In the genomic region with DNA sequence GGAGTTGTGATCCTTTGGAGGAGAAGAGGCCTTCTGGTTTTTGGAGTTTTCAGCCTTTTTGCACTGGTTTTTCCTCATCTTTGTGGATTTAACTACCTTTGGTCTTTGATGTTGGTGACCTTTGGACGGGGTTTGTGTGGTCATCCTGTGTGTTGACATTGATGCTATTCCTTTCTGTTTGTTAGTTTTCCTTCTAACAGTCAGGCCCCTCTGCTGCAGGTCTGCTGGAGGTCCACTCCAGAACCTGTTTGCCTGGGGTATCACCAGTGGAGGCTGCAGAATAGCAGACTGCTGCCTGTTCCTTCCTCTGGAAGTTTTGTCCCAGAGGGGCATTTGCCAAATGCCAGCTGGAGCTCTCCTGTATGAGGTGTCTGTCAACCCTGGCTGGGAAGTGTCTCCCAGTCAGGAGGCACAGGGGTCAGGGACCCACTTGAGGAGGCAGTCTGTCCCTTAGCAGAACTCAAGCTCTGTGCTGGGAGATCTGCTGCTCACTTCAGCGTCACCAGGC, we compare ENCODE assay signal across 1 cellular context.
TF ChIP-seq lines count a peak whose summit lies in the region.

No MANE protein-coding gene starts in this region.

TF ChIP-seq in HepG2, 621 proteins besides CTCF, POLR2A, EP300 and RAD21 (continued from another document):
- TF ChIP-seq WIZ (CRISPR knock-in tag; IDR thresholded peaks at IDR 0.05) (peak; percentile 66; the same call in 1 of the 2 replicates), TMF1 (CRISPR knock-in tag; IDR thresholded peaks at IDR 0.05; ENCODE audit: low read depth) (0 out of 2 replicates have a peak, but pooled peaks have one; percentile 36), FOXA1 (IDR thresholded peaks at IDR 0.05) (peak; percentile 75; the same call in 1 of the 2 replicates), FOXA1 (CRISPR knock-in tag; IDR thresholded peaks at IDR 0.05) (peak; percentile 90), HDAC2 (CRISPR knock-in tag; IDR thresholded peaks at IDR 0.05) (peak; percentile 74; the same call in 1 of the 2 replicates), TCF7 (IDR thresholded peaks at IDR 0.05; ENCODE audit: low read depth) (peak; percentile 94), ZBTB7A (CRISPR knock-in tag; IDR thresholded peaks at IDR 0.05) (peak; percentile 80), CBX5 (CRISPR knock-in tag; IDR thresholded peaks at IDR 0.05; ENCODE audit: borderline replicate concordance) (0 out of 2 replicates have a peak, but pooled peaks have one; percentile 1), BORCS8-MEF2B (CRISPR knock-in tag; IDR thresholded peaks at IDR 0.05) (0 out of 2 replicates have a peak, but pooled peaks have one; percentile 20), RBAK (CRISPR knock-in tag; IDR thresholded peaks at IDR 0.05) (peak; percentile 78; the same call in 1 of the 2 replicates), MEIS2 (CRISPR knock-in tag; IDR thresholded peaks at IDR 0.05) (0 out of 2 replicates have a peak, but pooled peaks have one; percentile 23), ASH2L (IDR thresholded peaks at IDR 0.05; ENCODE audit: insufficient read length, low read depth, low read length) (peak; percentile 19), HOXA3 (CRISPR knock-in tag; IDR thresholded peaks at IDR 0.05) (peak; percentile 65; the same call in 1 of the 2 replicates), ZNF552 (CRISPR knock-in tag; IDR thresholded peaks at IDR 0.05; ENCODE audit: borderline replicate concordance) (peak; percentile 26; the same call in 1 of the 2 replicates)
- TF ChIP-seq, protein P1, sequence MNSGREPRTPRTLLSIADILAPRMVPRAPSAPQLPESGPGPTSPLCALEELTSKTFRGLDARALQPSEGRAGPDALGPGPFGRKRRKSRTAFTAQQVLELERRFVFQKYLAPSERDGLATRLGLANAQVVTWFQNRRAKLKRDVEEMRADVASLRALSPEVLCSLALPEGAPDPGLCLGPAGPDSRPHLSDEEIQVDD (CRISPR knock-in tag; IDR thresholded peaks at IDR 0.05; ENCODE audit: borderline replicate concordance) = 0 out of 2 replicates have a peak, but pooled peaks have one; percentile 10
